Comparison of ENCODE assay signal across 2 cellular contexts in genomic region chr2:20104900-20105545, GRCh38.
TF ChIP-seq lines count a peak whose summit lies in the region.

No MANE protein-coding gene starts in this region.

TF ChIP-seq in GM23338, 12 proteins besides CTCF, POLR2A, EP300 and RAD21 (continued from another document):
- TF ChIP-seq NANOG (IDR thresholded peaks at IDR 0.05; ENCODE audit: borderline replicate concordance), result no peak
- TF ChIP-seq ZNF331 (CRISPR knock-in tag; IDR thresholded peaks at IDR 0.05; ENCODE audit: low read depth), result no peak
- TF ChIP-seq REST (IDR thresholded peaks at IDR 0.05; ENCODE audit: unreplicated experiment), result no peak
- no peak for TF ChIP-seq STAT1 (IDR thresholded peaks at IDR 0.05; ENCODE audit: unreplicated experiment)
- TF ChIP-seq, protein P1, sequence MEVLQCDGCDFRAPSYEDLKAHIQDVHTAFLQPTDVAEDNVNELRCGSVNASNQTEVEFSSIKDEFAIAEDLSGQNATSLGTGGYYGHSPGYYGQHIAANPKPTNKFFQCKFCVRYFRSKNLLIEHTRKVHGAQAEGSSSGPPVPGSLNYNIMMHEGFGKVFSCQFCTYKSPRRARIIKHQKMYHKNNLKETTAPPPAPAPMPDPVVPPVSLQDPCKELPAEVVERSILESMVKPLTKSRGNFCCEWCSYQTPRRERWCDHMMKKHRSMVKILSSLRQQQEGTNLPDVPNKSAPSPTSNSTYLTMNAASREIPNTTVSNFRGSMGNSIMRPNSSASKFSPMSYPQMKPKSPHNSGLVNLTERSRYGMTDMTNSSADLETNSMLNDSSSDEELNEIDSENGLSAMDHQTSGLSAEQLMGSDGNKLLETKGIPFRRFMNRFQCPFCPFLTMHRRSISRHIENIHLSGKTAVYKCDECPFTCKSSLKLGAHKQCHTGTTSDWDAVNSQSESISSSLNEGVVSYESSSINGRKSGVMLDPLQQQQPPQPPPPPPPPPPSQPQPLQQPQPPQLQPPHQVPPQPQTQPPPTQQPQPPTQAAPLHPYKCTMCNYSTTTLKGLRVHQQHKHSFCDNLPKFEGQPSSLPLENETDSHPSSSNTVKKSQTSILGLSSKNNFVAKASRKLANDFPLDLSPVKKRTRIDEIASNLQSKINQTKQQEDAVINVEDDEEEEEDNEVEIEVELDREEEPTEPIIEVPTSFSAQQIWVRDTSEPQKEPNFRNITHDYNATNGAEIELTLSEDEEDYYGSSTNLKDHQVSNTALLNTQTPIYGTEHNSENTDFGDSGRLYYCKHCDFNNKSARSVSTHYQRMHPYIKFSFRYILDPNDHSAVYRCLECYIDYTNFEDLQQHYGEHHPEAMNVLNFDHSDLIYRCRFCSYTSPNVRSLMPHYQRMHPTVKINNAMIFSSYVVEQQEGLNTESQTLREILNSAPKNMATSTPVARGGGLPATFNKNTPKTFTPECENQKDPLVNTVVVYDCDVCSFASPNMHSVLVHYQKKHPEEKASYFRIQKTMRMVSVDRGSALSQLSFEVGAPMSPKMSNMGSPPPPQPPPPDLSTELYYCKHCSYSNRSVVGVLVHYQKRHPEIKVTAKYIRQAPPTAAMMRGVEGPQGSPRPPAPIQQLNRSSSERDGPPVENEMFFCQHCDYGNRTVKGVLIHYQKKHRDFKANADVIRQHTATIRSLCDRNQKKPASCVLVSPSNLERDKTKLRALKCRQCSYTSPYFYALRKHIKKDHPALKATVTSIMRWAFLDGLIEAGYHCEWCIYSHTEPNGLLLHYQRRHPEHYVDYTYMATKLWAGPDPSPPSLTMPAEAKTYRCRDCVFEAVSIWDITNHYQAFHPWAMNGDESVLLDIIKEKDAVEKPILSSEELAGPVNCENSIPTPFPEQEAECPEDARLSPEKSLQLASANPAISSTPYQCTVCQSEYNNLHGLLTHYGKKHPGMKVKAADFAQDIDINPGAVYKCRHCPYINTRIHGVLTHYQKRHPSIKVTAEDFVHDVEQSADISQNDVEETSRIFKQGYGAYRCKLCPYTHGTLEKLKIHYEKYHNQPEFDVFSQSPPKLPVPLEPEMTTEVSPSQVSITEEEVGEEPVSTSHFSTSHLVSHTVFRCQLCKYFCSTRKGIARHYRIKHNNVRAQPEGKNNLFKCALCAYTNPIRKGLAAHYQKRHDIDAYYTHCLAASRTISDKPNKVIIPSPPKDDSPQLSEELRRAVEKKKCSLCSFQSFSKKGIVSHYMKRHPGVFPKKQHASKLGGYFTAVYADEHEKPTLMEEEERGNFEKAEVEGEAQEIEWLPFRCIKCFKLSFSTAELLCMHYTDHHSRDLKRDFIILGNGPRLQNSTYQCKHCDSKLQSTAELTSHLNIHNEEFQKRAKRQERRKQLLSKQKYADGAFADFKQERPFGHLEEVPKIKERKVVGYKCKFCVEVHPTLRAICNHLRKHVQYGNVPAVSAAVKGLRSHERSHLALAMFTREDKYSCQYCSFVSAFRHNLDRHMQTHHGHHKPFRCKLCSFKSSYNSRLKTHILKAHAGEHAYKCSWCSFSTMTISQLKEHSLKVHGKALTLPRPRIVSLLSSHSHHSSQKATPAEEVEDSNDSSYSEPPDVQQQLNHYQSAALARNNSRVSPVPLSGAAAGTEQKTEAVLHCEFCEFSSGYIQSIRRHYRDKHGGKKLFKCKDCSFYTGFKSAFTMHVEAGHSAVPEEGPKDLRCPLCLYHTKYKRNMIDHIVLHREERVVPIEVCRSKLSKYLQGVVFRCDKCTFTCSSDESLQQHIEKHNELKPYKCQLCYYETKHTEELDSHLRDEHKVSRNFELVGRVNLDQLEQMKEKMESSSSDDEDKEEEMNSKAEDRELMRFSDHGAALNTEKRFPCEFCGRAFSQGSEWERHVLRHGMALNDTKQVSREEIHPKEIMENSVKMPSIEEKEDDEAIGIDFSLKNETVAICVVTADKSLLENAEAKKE (CRISPR knock-in tag; IDR thresholded peaks at IDR 0.05), result no peak
- TF ChIP-seq, protein P2, sequence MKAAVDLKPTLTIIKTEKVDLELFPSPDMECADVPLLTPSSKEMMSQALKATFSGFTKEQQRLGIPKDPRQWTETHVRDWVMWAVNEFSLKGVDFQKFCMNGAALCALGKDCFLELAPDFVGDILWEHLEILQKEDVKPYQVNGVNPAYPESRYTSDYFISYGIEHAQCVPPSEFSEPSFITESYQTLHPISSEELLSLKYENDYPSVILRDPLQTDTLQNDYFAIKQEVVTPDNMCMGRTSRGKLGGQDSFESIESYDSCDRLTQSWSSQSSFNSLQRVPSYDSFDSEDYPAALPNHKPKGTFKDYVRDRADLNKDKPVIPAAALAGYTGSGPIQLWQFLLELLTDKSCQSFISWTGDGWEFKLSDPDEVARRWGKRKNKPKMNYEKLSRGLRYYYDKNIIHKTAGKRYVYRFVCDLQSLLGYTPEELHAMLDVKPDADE (IDR thresholded peaks at IDR 0.05), result no peak
- TF ChIP-seq ZNF114 (CRISPR knock-in tag; IDR thresholded peaks at IDR 0.05), result no peak
- TF ChIP-seq JUNB (IDR thresholded peaks at IDR 0.05; ENCODE audit: unreplicated experiment), result no peak
- TF ChIP-seq POLR2AphosphoS5 (IDR thresholded peaks at IDR 0.05; ENCODE audit: low read depth), result no peak
- no peak for TF ChIP-seq EZH2 (IDR thresholded peaks at IDR 0.05; ENCODE audit: low read depth, unreplicated experiment)
- TF ChIP-seq CREB1 (CRISPR knock-in tag; IDR thresholded peaks at IDR 0.05; ENCODE audit: low read depth), result no peak
TF ChIP-seq in GM23338: peak in this region for 0.

TF ChIP-seq in HepG2, 621 proteins besides CTCF, POLR2A, EP300 and RAD21:
- TF ChIP-seq PATZ1 (CRISPR knock-in tag; IDR thresholded peaks at IDR 0.05), result 0 out of 2 replicates have a peak, but pooled peaks have one; percentile 10
- TF ChIP-seq MAFK (conservative IDR thresholded peaks at IDR 0.05 in 1 of 2, IDR thresholded peaks at IDR 0.05 in 1 of 2; ENCODE audit: low read length in 2 of 2), result peak in 1 of 2 experiments; percentile 1; a peak in 1 of 4 replicates
- no peak for TF ChIP-seq ZFP90 (CRISPR knock-in tag; IDR thresholded peaks at IDR 0.05; ENCODE audit: borderline replicate concordance)
